8 cellular contexts compared by ENCODE assay signal in the genomic region with DNA sequence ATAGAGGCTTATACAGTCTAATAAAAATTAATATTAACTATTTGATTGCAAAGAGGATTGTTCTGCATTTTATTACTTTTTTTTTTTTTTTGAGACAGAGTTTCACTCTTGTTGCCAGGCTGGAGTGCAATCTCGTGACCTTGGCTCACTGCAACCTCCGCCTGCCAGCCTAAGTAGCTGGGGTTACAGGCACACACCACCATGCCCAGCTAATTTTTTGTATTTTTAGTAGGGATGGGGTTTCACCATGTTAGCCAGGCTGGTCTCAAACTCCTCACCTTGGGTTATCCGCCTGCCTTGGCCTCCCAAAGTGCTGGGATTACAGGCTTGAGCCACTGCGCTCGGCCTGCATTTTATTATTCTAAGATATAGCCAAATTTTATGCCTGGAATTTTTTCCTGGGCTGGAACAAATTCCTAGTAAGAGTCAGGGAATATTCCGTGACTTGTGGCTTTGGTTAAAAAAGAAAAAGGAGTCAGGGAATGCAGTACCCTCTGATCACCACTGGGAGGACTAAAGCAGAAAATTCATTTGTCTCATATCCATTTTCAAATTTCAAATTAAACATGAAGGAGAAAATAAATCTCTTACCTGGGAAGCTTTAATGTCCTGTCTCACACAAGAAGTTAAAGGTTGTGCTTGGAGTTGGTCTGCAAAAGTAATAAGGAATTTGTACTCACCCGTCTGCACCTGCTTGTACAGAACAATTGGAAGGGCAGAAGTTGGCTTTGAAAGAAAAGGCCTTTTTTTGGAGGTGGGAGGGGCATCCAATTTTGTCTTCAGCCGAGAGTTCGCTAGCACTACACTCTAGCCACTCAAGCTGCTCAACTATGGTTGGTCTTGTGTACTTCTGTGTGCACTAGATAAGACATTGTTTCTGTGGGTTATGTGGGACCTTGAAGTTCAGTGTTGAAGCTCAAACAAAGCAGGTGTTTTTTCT. TPM values are rescaled to one million over a fixed set of nuclear protein-coding genes. Genes with fewer than 3 reads are reported as not detected.
A peak's percentile ranks its signal among the peaks of the same experiment; 100 is the strongest.
DNase-seq lines count a peak whose midpoint lies in the region; ATAC-seq and TF ChIP-seq lines count a peak whose summit lies in the region.

No MANE protein-coding gene starts in this region.

- no peak overlapping the region for H2AFZ ChIP-seq in Loucy (ENCODE audit: low read length)

- H3K4me1 ChIP-seq in Loucy (ENCODE audit: insufficient read depth, low read length, poor library complexity, severe bottlenecking) = peaks cover 55% of the 10 kb centered on the region
- H3K4me1 ChIP-seq in breast epithelium = no peaks in the 10 kb centered on the region
- peaks cover 0 to 49% (median 14%) of the 10 kb centered on the region in 4 donors for H3K4me1 ChIP-seq in right lobe of liver

- H3K79me2 ChIP-seq in Loucy (ENCODE audit: insufficient read depth, low read length) = peaks cover 98% of the 10 kb centered on the region

- DNase-seq in NCI-H1417 (lab: John Stamatoyannopoulos, UW) = peak in 2 of 3 experiments; percentile 12 to 40
- DNase-seq in NCI-H1417 treated with DMSO at 0.1 percent for 48 hours (lab: John Stamatoyannopoulos, UW) = no peak
- DNase-seq in breast epithelium (ENCODE audit: low spot score in 2 of 2) = no peak
- peak in 1 of 3 donors; percentile 33 for DNase-seq in right lobe of liver

- TF ChIP-seq CTCF in Loucy (conservative IDR thresholded peaks at IDR 0.05; ENCODE audit: low read length) = peak; percentile 79
- TF ChIP-seq CTCF in breast epithelium (IDR thresholded peaks at IDR 0.05) = peak; percentile 66 to 90 (median 69)
- TF ChIP-seq CTCF in right lobe of liver (IDR thresholded peaks at IDR 0.05) = peak; percentile 71 to 80 (median 76)

- H3K9me3 ChIP-seq in Loucy (ENCODE audit: insufficient read depth, low read depth, low read length) (no peaks in the 10 kb centered on the region), breast epithelium (no peaks in the 10 kb centered on the region), right lobe of liver (no peaks in the 10 kb centered on the region)

- no peak for TF ChIP-seq POLR2A in breast epithelium (IDR thresholded peaks at IDR 0.05)
- no peak for TF ChIP-seq POLR2A in right lobe of liver (IDR thresholded peaks at IDR 0.05)

- no peak overlapping the region for H3K9ac ChIP-seq in Loucy (ENCODE audit: low read depth, low read length, poor library complexity, severe bottlenecking)

- H3F3A ChIP-seq in Loucy (ENCODE audit: low read depth) = 0 out of 2 replicates have a peak, but pooled peaks cover 5% of the 10 kb centered on the region

- 33% methylated on average over 9 of the region's 9 CpGs for WGBS in right lobe of liver (ENCODE audit: insufficient coverage, low coverage, low lambda C conversion rate, missing lambda C conversion rate)

- H4K20me1 ChIP-seq in Loucy (ENCODE audit: insufficient read depth, low read length, poor library complexity, severe bottlenecking) = peaks cover 75% of the 10 kb centered on the region

- ATAC-seq in right lobe of liver = peak; percentile 59 to 72 (median 64)
- ATAC-seq in GM18870 (IDR thresholded peaks at IDR 0.05; ENCODE audit: unreplicated experiment) = no peak
- no peak for ATAC-seq in HG02759 (IDR thresholded peaks at IDR 0.05; ENCODE audit: unreplicated experiment)
- ATAC-seq in HG02610 (IDR thresholded peaks at IDR 0.05; ENCODE audit: unreplicated experiment) = no peak

- no peak overlapping the region for H3K27ac ChIP-seq in breast epithelium
- H3K27ac ChIP-seq in right lobe of liver = peak overlapping the region in 2 of 3 donors; percentile 7 to 46

- H3K36me3 ChIP-seq in Loucy (ENCODE audit: insufficient read depth, low read length) (no peaks in the 10 kb centered on the region), breast epithelium (no peaks in the 10 kb centered on the region), right lobe of liver (no peaks in the 10 kb centered on the region)

- peak overlapping the region; percentile 30 for H3K4me3 ChIP-seq in Loucy (ENCODE audit: low read length, poor library complexity, severe bottlenecking)
- no peak overlapping the region for H3K4me3 ChIP-seq in breast epithelium
- H3K4me3 ChIP-seq in right lobe of liver = no peak overlapping the region

- H3K9me2 ChIP-seq in Loucy (replicated peaks; ENCODE audit: low read depth, low read length) = no peaks in the 10 kb centered on the region

- H3K27me3 ChIP-seq in Loucy (ENCODE audit: insufficient read depth, low read length, poor library complexity, severe bottlenecking) (no peaks in the 10 kb centered on the region), breast epithelium (no peaks in the 10 kb centered on the region), right lobe of liver (no peaks in the 10 kb centered on the region)

- H3K4me2 ChIP-seq in Loucy (ENCODE audit: low read depth, low read length, poor library complexity, severe bottlenecking) = peak overlapping the region; percentile 53

- intact Hi-C loops in breast epithelium (cut with DNase I; ENCODE audit: low total_unique reads) (no loop called here), right lobe of liver (cut with DNase I) (no loop called here)

RNA-seq across cellular contexts. Expression of gene MARK3, which starts 8.7 kb away (rescaled TPM):
- total RNA-seq in breast epithelium (100 to 1,000 TPM in 1 of 3 donors, 10 to 100 TPM in 2; 70.2 to 107 (median 87.5) TPM), right lobe of liver (10 to 100 TPM; 25.5 to 34.3 (median 27.3) TPM)

RNA-seq across cellular contexts. Expression of gene EIF5, which starts 59.9 kb away (rescaled TPM):
- total RNA-seq in breast epithelium = 100 to 1,000 TPM; 143 to 254 (median 150) TPM
- 100 to 1,000 TPM; 186 to 357 (median 215) TPM for total RNA-seq in right lobe of liver

Comparison
In these comparisons a context has a peak if more than half of its experiments do, and no peak if none do; other contexts are left out.
1. DNase-seq: peak in NCI-H1417 (2 of 3); none in NCI-H1417 treated with DMSO at 0.1 percent for 48 hours (single experiment) and breast epithelium (0 of 2).
2. H3K27ac ChIP-seq: peak in right lobe of liver (2 of 3); none in breast epithelium (0 of 2).
3. ATAC-seq: peak in right lobe of liver (4 of 4); none in GM18870 (single experiment), HG02759 (single experiment) and HG02610 (single experiment).
4. Peak in every context shown above with its lines, with median percentiles within 50 percentile points of each other: CTCF ChIP-seq.